In the genomic region with DNA sequence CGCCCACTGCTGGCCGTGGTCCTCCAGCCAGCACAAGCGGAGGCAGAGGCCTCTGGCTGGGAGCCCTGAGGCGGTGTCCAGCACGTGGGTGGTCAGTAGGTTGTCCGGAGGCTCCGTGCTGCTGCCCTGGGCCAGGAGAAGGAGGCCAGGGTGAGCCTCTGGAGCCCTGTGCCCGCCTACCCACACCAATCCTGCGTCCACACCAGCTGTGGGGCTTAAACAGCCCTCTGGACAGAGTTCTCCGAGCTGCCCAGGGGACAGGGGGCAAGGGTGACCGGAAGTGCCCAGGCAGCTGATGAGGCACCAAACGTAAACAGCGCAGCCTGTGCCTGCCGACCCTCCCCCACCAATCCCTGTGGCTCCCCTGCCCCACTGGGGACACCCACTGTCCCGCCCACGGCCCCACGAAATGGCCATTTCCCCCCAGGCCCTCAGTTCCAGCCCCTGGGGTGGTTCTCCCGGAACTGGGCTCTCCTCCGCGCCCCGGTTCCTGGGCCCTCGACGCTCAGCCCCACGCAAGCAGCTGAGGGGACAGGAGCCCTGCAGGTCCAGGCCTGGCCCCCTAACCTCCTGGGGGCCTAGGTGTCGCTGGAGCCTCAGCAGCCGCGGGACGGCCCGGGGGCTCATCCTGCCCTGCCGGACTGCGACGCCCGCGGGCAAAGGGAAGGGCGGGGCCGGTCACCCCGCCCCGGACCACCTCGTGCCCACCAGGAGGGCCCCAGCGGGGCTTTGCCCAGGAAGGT, we compare ENCODE assay signal across 1 cellular context.
A peak's percentile ranks its signal among the peaks of the same experiment; 100 is the strongest.
TF ChIP-seq lines count a peak whose summit lies in the region.

No MANE protein-coding gene starts in this region.

TF ChIP-seq in HepG2, 621 proteins besides CTCF, POLR2A, EP300 and RAD21 (continued from another document and continues in another):
- TF ChIP-seq, protein P1, sequence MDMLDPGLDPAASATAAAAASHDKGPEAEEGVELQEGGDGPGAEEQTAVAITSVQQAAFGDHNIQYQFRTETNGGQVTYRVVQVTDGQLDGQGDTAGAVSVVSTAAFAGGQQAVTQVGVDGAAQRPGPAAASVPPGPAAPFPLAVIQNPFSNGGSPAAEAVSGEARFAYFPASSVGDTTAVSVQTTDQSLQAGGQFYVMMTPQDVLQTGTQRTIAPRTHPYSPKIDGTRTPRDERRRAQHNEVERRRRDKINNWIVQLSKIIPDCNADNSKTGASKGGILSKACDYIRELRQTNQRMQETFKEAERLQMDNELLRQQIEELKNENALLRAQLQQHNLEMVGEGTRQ (IDR thresholded peaks at IDR 0.05; ENCODE audit: low read depth, low read length) = 0 out of 2 replicates have a peak, but pooled peaks have one; percentile 14
- TF ChIP-seq, protein P1 (CRISPR knock-in tag; IDR thresholded peaks at IDR 0.05; ENCODE audit: borderline replicate concordance) = peak; percentile 45; the same call in 1 of the 2 replicates
- TF ChIP-seq FOXC1 (CRISPR knock-in tag; IDR thresholded peaks at IDR 0.05; ENCODE audit: borderline replicate concordance) = peak; percentile 63; the same call in 1 of the 2 replicates
- peak; percentile 28; the same call in 1 of the 2 replicates for TF ChIP-seq ZNF292 (CRISPR knock-in tag; IDR thresholded peaks at IDR 0.05; ENCODE audit: borderline replicate concordance, low read depth)
- TF ChIP-seq NFE2L1 (CRISPR knock-in tag; IDR thresholded peaks at IDR 0.05; ENCODE audit: borderline replicate concordance) = peak; percentile 48; the same call in 1 of the 2 replicates
- peak; percentile 75; the same call in 1 of the 2 replicates for TF ChIP-seq PAX8 (CRISPR knock-in tag; IDR thresholded peaks at IDR 0.05; ENCODE audit: borderline replicate concordance)
- peak; percentile 81 for TF ChIP-seq PITX1 (CRISPR knock-in tag; IDR thresholded peaks at IDR 0.05)
- TF ChIP-seq, protein P2, sequence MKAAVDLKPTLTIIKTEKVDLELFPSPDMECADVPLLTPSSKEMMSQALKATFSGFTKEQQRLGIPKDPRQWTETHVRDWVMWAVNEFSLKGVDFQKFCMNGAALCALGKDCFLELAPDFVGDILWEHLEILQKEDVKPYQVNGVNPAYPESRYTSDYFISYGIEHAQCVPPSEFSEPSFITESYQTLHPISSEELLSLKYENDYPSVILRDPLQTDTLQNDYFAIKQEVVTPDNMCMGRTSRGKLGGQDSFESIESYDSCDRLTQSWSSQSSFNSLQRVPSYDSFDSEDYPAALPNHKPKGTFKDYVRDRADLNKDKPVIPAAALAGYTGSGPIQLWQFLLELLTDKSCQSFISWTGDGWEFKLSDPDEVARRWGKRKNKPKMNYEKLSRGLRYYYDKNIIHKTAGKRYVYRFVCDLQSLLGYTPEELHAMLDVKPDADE (CRISPR knock-in tag; IDR thresholded peaks at IDR 0.05) = peak; percentile 44; the same call in 1 of the 2 replicates
- TF ChIP-seq, protein P3, sequence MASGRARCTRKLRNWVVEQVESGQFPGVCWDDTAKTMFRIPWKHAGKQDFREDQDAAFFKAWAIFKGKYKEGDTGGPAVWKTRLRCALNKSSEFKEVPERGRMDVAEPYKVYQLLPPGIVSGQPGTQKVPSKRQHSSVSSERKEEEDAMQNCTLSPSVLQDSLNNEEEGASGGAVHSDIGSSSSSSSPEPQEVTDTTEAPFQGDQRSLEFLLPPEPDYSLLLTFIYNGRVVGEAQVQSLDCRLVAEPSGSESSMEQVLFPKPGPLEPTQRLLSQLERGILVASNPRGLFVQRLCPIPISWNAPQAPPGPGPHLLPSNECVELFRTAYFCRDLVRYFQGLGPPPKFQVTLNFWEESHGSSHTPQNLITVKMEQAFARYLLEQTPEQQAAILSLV (CRISPR knock-in tag; IDR thresholded peaks at IDR 0.05; ENCODE audit: borderline replicate concordance) = peak; percentile 53
- TF ChIP-seq CENPT (CRISPR knock-in tag; IDR thresholded peaks at IDR 0.05; ENCODE audit: low read depth) = peak; percentile 87; the same call in 1 of the 2 replicates
- peak; percentile 76 for TF ChIP-seq RXRB (CRISPR knock-in tag; IDR thresholded peaks at IDR 0.05; ENCODE audit: borderline replicate concordance)
- peak; percentile 52 for TF ChIP-seq GATAD2A (CRISPR knock-in tag; IDR thresholded peaks at IDR 0.05)
- no peak for TF ChIP-seq ZSCAN30 (CRISPR knock-in tag; IDR thresholded peaks at IDR 0.05)
- peak; percentile 93; the same call in 1 of the 2 replicates for TF ChIP-seq HNRNPL (IDR thresholded peaks at IDR 0.05; ENCODE audit: low read depth, low read length)
- TF ChIP-seq HNRNPLL (IDR thresholded peaks at IDR 0.05; ENCODE audit: low read depth, low read length, poor library complexity, severe bottlenecking) = peak; percentile 97
- TF ChIP-seq, protein P4, sequence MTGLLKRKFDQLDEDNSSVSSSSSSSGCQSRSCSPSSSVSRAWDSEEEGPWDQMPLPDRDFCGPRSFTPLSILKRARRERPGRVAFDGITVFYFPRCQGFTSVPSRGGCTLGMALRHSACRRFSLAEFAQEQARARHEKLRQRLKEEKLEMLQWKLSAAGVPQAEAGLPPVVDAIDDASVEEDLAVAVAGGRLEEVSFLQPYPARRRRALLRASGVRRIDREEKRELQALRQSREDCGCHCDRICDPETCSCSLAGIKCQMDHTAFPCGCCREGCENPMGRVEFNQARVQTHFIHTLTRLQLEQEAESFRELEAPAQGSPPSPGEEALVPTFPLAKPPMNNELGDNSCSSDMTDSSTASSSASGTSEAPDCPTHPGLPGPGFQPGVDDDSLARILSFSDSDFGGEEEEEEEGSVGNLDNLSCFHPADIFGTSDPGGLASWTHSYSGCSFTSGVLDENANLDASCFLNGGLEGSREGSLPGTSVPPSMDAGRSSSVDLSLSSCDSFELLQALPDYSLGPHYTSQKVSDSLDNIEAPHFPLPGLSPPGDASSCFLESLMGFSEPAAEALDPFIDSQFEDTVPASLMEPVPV (CRISPR knock-in tag; IDR thresholded peaks at IDR 0.05) = peak; percentile 68; the same call in 1 of the 2 replicates
- TF ChIP-seq, protein P5, sequence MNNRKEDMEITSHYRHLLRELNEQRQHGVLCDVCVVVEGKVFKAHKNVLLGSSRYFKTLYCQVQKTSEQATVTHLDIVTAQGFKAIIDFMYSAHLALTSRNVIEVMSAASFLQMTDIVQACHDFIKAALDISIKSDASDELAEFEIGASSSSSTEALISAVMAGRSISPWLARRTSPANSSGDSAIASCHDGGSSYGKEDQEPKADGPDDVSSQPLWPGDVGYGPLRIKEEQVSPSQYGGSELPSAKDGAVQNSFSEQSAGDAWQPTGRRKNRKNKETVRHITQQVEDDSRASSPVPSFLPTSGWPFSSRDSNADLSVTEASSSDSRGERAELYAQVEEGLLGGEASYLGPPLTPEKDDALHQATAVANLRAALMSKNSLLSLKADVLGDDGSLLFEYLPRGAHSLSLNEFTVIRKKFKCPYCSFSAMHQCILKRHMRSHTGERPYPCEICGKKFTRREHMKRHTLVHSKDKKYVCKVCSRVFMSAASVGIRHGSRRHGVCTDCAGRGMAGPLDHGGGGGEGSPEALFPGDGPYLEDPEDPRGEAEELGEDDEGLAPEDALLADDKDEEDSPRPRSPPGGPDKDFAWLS (CRISPR knock-in tag; IDR thresholded peaks at IDR 0.05; ENCODE audit: borderline replicate concordance) = no peak
- TF ChIP-seq ZNF563 (CRISPR knock-in tag; IDR thresholded peaks at IDR 0.05) = peak; percentile 66
- peak; percentile 91 for TF ChIP-seq ZSCAN31 (CRISPR knock-in tag; IDR thresholded peaks at IDR 0.05; ENCODE audit: low read depth)
- TF ChIP-seq, protein P6, sequence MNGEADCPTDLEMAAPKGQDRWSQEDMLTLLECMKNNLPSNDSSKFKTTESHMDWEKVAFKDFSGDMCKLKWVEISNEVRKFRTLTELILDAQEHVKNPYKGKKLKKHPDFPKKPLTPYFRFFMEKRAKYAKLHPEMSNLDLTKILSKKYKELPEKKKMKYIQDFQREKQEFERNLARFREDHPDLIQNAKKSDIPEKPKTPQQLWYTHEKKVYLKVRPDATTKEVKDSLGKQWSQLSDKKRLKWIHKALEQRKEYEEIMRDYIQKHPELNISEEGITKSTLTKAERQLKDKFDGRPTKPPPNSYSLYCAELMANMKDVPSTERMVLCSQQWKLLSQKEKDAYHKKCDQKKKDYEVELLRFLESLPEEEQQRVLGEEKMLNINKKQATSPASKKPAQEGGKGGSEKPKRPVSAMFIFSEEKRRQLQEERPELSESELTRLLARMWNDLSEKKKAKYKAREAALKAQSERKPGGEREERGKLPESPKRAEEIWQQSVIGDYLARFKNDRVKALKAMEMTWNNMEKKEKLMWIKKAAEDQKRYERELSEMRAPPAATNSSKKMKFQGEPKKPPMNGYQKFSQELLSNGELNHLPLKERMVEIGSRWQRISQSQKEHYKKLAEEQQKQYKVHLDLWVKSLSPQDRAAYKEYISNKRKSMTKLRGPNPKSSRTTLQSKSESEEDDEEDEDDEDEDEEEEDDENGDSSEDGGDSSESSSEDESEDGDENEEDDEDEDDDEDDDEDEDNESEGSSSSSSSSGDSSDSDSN (CRISPR knock-in tag; IDR thresholded peaks at IDR 0.05) = peak; percentile 64
- peak; percentile 84; the same call in 1 of the 2 replicates for TF ChIP-seq NRL (CRISPR knock-in tag; IDR thresholded peaks at IDR 0.05; ENCODE audit: borderline replicate concordance)
- peak; percentile 83; the same call in 1 of the 2 replicates for TF ChIP-seq ELF4 (CRISPR knock-in tag; IDR thresholded peaks at IDR 0.05; ENCODE audit: borderline replicate concordance)
- TF ChIP-seq DMAP1 (CRISPR knock-in tag; IDR thresholded peaks at IDR 0.05) = peak; percentile 60
- peak; percentile 28; the same call in 1 of the 2 replicates for TF ChIP-seq SIN3A (IDR thresholded peaks at IDR 0.05; ENCODE audit: borderline replicate concordance, low read depth, low read length)
- TF ChIP-seq, protein P7, sequence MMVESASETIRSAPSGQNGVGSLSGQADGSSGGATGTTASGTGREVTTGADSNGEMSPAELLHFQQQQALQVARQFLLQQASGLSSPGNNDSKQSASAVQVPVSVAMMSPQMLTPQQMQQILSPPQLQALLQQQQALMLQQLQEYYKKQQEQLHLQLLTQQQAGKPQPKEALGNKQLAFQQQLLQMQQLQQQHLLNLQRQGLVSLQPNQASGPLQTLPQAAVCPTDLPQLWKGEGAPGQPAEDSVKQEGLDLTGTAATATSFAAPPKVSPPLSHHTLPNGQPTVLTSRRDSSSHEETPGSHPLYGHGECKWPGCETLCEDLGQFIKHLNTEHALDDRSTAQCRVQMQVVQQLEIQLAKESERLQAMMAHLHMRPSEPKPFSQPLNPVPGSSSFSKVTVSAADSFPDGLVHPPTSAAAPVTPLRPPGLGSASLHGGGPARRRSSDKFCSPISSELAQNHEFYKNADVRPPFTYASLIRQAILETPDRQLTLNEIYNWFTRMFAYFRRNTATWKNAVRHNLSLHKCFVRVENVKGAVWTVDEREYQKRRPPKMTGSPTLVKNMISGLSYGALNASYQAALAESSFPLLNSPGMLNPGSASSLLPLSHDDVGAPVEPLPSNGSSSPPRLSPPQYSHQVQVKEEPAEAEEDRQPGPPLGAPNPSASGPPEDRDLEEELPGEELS (CRISPR knock-in tag; IDR thresholded peaks at IDR 0.05) = peak; percentile 64
- peak; percentile 71; the same call in 1 of the 2 replicates for TF ChIP-seq ZNF543 (CRISPR knock-in tag; IDR thresholded peaks at IDR 0.05)
- TF ChIP-seq ZNF343 (CRISPR knock-in tag; IDR thresholded peaks at IDR 0.05) = 0 out of 2 replicates have a peak, but pooled peaks have one; percentile 33
- TF ChIP-seq, protein P8, sequence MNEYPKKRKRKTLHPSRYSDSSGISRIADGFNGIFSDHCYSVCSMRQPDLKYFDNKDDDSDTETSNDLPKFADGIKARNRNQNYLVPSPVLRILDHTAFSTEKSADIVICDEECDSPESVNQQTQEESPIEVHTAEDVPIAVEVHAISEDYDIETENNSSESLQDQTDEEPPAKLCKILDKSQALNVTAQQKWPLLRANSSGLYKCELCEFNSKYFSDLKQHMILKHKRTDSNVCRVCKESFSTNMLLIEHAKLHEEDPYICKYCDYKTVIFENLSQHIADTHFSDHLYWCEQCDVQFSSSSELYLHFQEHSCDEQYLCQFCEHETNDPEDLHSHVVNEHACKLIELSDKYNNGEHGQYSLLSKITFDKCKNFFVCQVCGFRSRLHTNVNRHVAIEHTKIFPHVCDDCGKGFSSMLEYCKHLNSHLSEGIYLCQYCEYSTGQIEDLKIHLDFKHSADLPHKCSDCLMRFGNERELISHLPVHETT (CRISPR knock-in tag; conservative IDR thresholded peaks at IDR 0.05) = peak; percentile 55; the same call in 1 of the 2 replicates
- peak; percentile 84; the same call in 1 of the 2 replicates for TF ChIP-seq ZSCAN21 (CRISPR knock-in tag; IDR thresholded peaks at IDR 0.05; ENCODE audit: borderline replicate concordance)
- TF ChIP-seq ZFP82 (CRISPR knock-in tag; IDR thresholded peaks at IDR 0.05; ENCODE audit: borderline replicate concordance) = 0 out of 2 replicates have a peak, but pooled peaks have one; percentile 49
- peak; percentile 27; the same call in 1 of the 2 replicates for TF ChIP-seq GFI1 (CRISPR knock-in tag; IDR thresholded peaks at IDR 0.05; ENCODE audit: borderline replicate concordance)
- TF ChIP-seq, protein P9, sequence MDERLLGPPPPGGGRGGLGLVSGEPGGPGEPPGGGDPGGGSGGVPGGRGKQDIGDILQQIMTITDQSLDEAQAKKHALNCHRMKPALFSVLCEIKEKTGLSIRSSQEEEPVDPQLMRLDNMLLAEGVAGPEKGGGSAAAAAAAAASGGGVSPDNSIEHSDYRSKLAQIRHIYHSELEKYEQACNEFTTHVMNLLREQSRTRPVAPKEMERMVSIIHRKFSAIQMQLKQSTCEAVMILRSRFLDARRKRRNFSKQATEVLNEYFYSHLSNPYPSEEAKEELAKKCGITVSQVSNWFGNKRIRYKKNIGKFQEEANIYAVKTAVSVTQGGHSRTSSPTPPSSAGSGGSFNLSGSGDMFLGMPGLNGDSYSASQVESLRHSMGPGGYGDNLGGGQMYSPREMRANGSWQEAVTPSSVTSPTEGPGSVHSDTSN (CRISPR knock-in tag; IDR thresholded peaks at IDR 0.05) = no peak
- peak; percentile 74 for TF ChIP-seq ZNF317 (CRISPR knock-in tag; IDR thresholded peaks at IDR 0.05)
- no peak for TF ChIP-seq CHD4 (IDR thresholded peaks at IDR 0.05; ENCODE audit: borderline replicate concordance, low read length)
- TF ChIP-seq PPARG (CRISPR knock-in tag; conservative IDR thresholded peaks at IDR 0.05) = peak; percentile 37; the same call in 1 of the 2 replicates
- TF ChIP-seq NAIF1 (CRISPR knock-in tag; IDR thresholded peaks at IDR 0.05; ENCODE audit: borderline replicate concordance) = peak; percentile 88
- TF ChIP-seq BRD4 (CRISPR knock-in tag; IDR thresholded peaks at IDR 0.05) = peak; percentile 63; the same call in 1 of the 2 replicates
- no peak for TF ChIP-seq SCMH1 (CRISPR knock-in tag; IDR thresholded peaks at IDR 0.05; ENCODE audit: borderline replicate concordance)
- TF ChIP-seq, protein P10, sequence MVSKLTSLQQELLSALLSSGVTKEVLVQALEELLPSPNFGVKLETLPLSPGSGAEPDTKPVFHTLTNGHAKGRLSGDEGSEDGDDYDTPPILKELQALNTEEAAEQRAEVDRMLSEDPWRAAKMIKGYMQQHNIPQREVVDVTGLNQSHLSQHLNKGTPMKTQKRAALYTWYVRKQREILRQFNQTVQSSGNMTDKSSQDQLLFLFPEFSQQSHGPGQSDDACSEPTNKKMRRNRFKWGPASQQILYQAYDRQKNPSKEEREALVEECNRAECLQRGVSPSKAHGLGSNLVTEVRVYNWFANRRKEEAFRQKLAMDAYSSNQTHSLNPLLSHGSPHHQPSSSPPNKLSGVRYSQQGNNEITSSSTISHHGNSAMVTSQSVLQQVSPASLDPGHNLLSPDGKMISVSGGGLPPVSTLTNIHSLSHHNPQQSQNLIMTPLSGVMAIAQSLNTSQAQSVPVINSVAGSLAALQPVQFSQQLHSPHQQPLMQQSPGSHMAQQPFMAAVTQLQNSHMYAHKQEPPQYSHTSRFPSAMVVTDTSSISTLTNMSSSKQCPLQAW (CRISPR knock-in tag; IDR thresholded peaks at IDR 0.05) = peak; percentile 69; the same call in 1 of the 2 replicates
